ENCODE assay signal across 23 cellular contexts in genomic region chr1:90561926-90562325, GRCh38.
A peak's percentile ranks its signal among the peaks of the same experiment; 100 is the strongest.
DNase-seq lines count a peak whose midpoint lies in the region; ATAC-seq, FAIRE-seq and TF ChIP-seq lines count a peak whose summit lies in the region.
"Had no signal": no experiment of that assay in that cellular context is flagged by ENCODE, and none has a peak within 500 bp of the region (broad histone marks: within the 10 kb centered on the region; RNA-seq: fewer than 3 reads in every experiment).

No MANE protein-coding gene starts in this region.

- H3K9ac ChIP-seq in HUES48 (ENCODE audit: low read depth, low read length) (no peak overlapping the region), GM12878 (ENCODE audit: control insufficient read depth, insufficient read depth, low read length) (no peak overlapping the region), neural progenitor cell (no peak overlapping the region)

- no peak overlapping the region for H3K27ac Mint-ChIP-seq in neural progenitor cell
- H3K27ac Mint-ChIP-seq in CD8-positive, alpha-beta memory T cell, result no peak overlapping the region
- H3K27ac Mint-ChIP-seq: activated CD8-positive, alpha-beta T cell treated with anti-CD3 and anti-CD28 coated beads, Interleukin-2, amount 10 ng/mL, durations not matched to agents 7 days and 5 days; mesothelial cell of epicardium; naive thymus-derived CD8-positive, alpha-beta T cell had no signal

- no peaks in the 10 kb centered on the region for H3F3A ChIP-seq in neural progenitor cell (ENCODE audit: low read depth)

- H2AFZ ChIP-seq in GM12878 (ENCODE audit: control insufficient read depth, low read depth, low read length) (no peak overlapping the region), neural progenitor cell (replicated peaks) (no peak overlapping the region)

- 13% methylated on average over 3 of the region's 3 CpGs for WGBS in GM12878 (ENCODE audit: insufficient coverage, insufficient replicate concordance, low lambda C conversion rate, missing lambda C conversion rate)
- WGBS in psoas muscle, 3 donors, result 42 to 48% (median 47%) methylated on average over 3 of the region's 3 CpGs

- H3K27ac ChIP-seq in HUES48 (ENCODE audit: low read depth, low read length) (peak overlapping the region; percentile 82), GM12878 (ENCODE audit: control insufficient read depth, insufficient read depth) (no peak overlapping the region), neural progenitor cell (no peak overlapping the region), psoas muscle (no peak overlapping the region)
- no peak overlapping the region for H3K27ac ChIP-seq in CD8-positive, alpha-beta memory T cell (ENCODE audit: low read depth, low read length)
- H3K27ac ChIP-seq: left lung, upper lobe of left lung had no signal

- TF ChIP-seq RAD21 in GM12878 (IDR thresholded peaks at IDR 0.05; ENCODE audit: insufficient read depth, low read depth, low read length), result no peak

- H3K4me3 ChIP-seq in HUES48 (ENCODE audit: low read depth, low read length) (0 out of 2 replicates have a peak overlapping the region, but pooled peaks have one; percentile 11), GM12878 (no peak overlapping the region), neural progenitor cell (no peak overlapping the region), psoas muscle (no peak overlapping the region)
- H3K4me3 ChIP-seq in CD8-positive, alpha-beta memory T cell (ENCODE audit: low read length), result no peak overlapping the region
- H3K4me3 ChIP-seq: left lung, upper lobe of left lung had no signal

- peak overlapping the region; percentile 24 for H3K4me3 Mint-ChIP-seq in neural progenitor cell
- H3K4me3 Mint-ChIP-seq in CD8-positive, alpha-beta memory T cell, result no peak overlapping the region
- H3K4me3 Mint-ChIP-seq: activated CD8-positive, alpha-beta T cell treated with anti-CD3 and anti-CD28 coated beads, Interleukin-2, amount 10 ng/mL, durations not matched to agents 7 days and 5 days; mesothelial cell of epicardium; naive thymus-derived CD8-positive, alpha-beta T cell had no signal

- H3K27me3 ChIP-seq in HUES48 (ENCODE audit: control insufficient read depth, insufficient read depth, low read length) (peaks cover 69% of the 10 kb centered on the region), GM12878 (replicated peaks in 1 of 2; ENCODE audit: control insufficient read depth in 2 of 2, insufficient read depth in 2 of 2, low read length in 1 of 2) (no peaks in the 10 kb centered on the region), neural progenitor cell (peaks cover 8% of the 10 kb centered on the region), psoas muscle (ENCODE audit: insufficient read depth in 3 of 3, low read length in 2 of 3) (peaks cover 0 to 3% (median 2%) of the 10 kb centered on the region in 3 donors)
- H3K27me3 ChIP-seq in CD8-positive, alpha-beta memory T cell (ENCODE audit: insufficient read depth, low read length, poor library complexity, severe bottlenecking), result no peaks in the 10 kb centered on the region
- H3K27me3 ChIP-seq: BE2C, left lung, upper lobe of left lung had no signal

- POLR2A ChIA-PET in GM12878 (lab: Charles Lee), result no interaction called here
- POLR2A ChIA-PET in CD8-positive, alpha-beta memory T cell (lab: Charles Lee), result no interaction called here

- SMC1A ChIA-PET in GM12878 (lab: Charles Lee; ENCODE audit: uncharacterized antibody, unreplicated experiment), result interaction anchor here (1.0 to 5.8 kb wide), 2 partner anchors 18 to 51 kb away, joined by 3 to 28 read pairs; no protein-coding TSS in a partner anchor

- TF ChIP-seq CTCF in GM12878 (IDR thresholded peaks at IDR 0.05 in 2 of 3, conservative IDR thresholded peaks at IDR 0.05 in 1 of 3; ENCODE audit: control insufficient read depth in 2 of 3, extremely low read depth in 1 of 3, insufficient read depth in 1 of 3, low read depth in 3 of 3, low read length in 3 of 3) (no peak), neural progenitor cell (IDR thresholded peaks at IDR 0.05) (peak; percentile 20), psoas muscle (IDR thresholded peaks at IDR 0.05) (no peak)

- peaks cover 2% of the 10 kb centered on the region for H3K9me3 Mint-ChIP-seq in neural progenitor cell
- no peaks in the 10 kb centered on the region for H3K9me3 Mint-ChIP-seq in CD8-positive, alpha-beta memory T cell
- H3K9me3 Mint-ChIP-seq: mesothelial cell of epicardium; naive thymus-derived CD8-positive, alpha-beta T cell had no signal

- DNase-seq in NCI-H146 (lab: John Stamatoyannopoulos, UW) (peak; percentile 7), NCI-H146 treated with DMSO at 0.1 percent for 48 hours (lab: John Stamatoyannopoulos, UW; ENCODE audit: unreplicated experiment) (no peak), GM12878 (ENCODE audit: low read depth, low spot score) (no peak), neural progenitor cell (ENCODE audit: low spot score) (no peak), T1000 (lab: John Stamatoyannopoulos, UW) (no peak), psoas muscle (no peak)
- no peak for DNase-seq in CD8-positive, alpha-beta memory T cell
- DNase-seq: activated CD8-positive, alpha-beta T cell treated with anti-CD3 and anti-CD28 coated beads, Interleukin-2, amount 10 ng/mL, durations not matched to agents 7 days and 5 days; activated naive CD4-positive, alpha-beta T cell; activated T-cell treated with anti-CD3 and anti-CD28 coated beads, Interleukin-2, amount 50 U/mL, for 1 hour; BE2C; COR-L47; cortex of kidney; EL; left lung; naive thymus-derived CD8-positive, alpha-beta T cell; NCI-H1417; NCI-H2171; upper lobe of left lung had no signal

- H3K36me3 ChIP-seq in HUES48 (ENCODE audit: control insufficient read depth, insufficient read depth, low read length) (no peaks in the 10 kb centered on the region), GM12878 (ENCODE audit: control insufficient read depth in 2 of 2, insufficient read depth in 2 of 2, low read length in 1 of 2) (no peaks in the 10 kb centered on the region), neural progenitor cell (no peaks in the 10 kb centered on the region), psoas muscle (ENCODE audit: insufficient read depth in 1 of 2, low read depth in 1 of 2) (no peaks in the 10 kb centered on the region)
- H3K36me3 ChIP-seq in CD8-positive, alpha-beta memory T cell (ENCODE audit: insufficient read depth, low read length), result no peaks in the 10 kb centered on the region
- H3K36me3 ChIP-seq: BE2C, left lung, upper lobe of left lung had no signal

- in situ Hi-C loops in GM12878 (cut with MboI), result no loop called here

- RAD21 ChIA-PET in GM12878 (lab: Charles Lee; ENCODE audit: unreplicated experiment), result interaction anchor here (0.7 kb wide), 1 partner anchor 30 kb away, joined by 3 read pairs; no protein-coding TSS in a partner anchor

- peaks cover 40% of the 10 kb centered on the region for H3K4me1 Mint-ChIP-seq in neural progenitor cell
- no peaks in the 10 kb centered on the region for H3K4me1 Mint-ChIP-seq in CD8-positive, alpha-beta memory T cell
- H3K4me1 Mint-ChIP-seq: naive thymus-derived CD8-positive, alpha-beta T cell had no signal

- H3K9me3 ChIP-seq in HUES48 (ENCODE audit: control insufficient read depth, insufficient read depth, low read length) (no peaks in the 10 kb centered on the region), GM12878 (replicated peaks; ENCODE audit: control insufficient read depth, insufficient read depth, low read length) (no peaks in the 10 kb centered on the region), neural progenitor cell (ENCODE audit: low read depth) (no peaks in the 10 kb centered on the region), psoas muscle (no peaks in the 10 kb centered on the region)
- no peaks in the 10 kb centered on the region for H3K9me3 ChIP-seq in CD8-positive, alpha-beta memory T cell (ENCODE audit: low read length)
- H3K9me3 ChIP-seq: BE2C, left lung, upper lobe of left lung had no signal

- H3K79me2 ChIP-seq in GM12878 (ENCODE audit: control insufficient read depth, insufficient read depth, low read length) (no peaks in the 10 kb centered on the region), neural progenitor cell (ENCODE audit: low read depth) (no peaks in the 10 kb centered on the region)

- TF ChIP-seq POLR2A in GM12878 (IDR thresholded peaks at IDR 0.05; ENCODE audit: low read depth, low read length), result no peak

- intact Hi-C loops in GM12878 (cut with micrococcal nuclease; ENCODE audit: unreplicated experiment) (no loop called here), psoas muscle (cut with DNase I) (no loop called here)

- BruUV-seq in GM12878 (replicated peaks; lab: Mats Ljungman, UMichigan), result no TSS peak

- H3K4me2 ChIP-seq in GM12878 (ENCODE audit: control insufficient read depth, insufficient read depth) (no peak overlapping the region), neural progenitor cell (no peak overlapping the region)

- FAIRE-seq in GM12878 (lab: Jason Lieb, UNC), result no peak
- FAIRE-seq: A204.1, bronchial epithelial cell had no signal

- H3K4me1 ChIP-seq in HUES48 (ENCODE audit: control insufficient read depth, insufficient read depth, low read length), result peaks cover 45% of the 10 kb centered on the region
- H3K4me1 ChIP-seq in GM12878 (ENCODE audit: control insufficient read depth, insufficient read depth, low read length), result no peaks in the 10 kb centered on the region
- peaks cover 15% of the 10 kb centered on the region for H3K4me1 ChIP-seq in neural progenitor cell
- H3K4me1 ChIP-seq in psoas muscle, result no peaks in the 10 kb centered on the region
- H3K4me1 ChIP-seq in CD8-positive, alpha-beta memory T cell (ENCODE audit: insufficient read depth, low read length), result no peaks in the 10 kb centered on the region
- H3K4me1 ChIP-seq: BE2C, left lung, upper lobe of left lung had no signal

- no peak for TF ChIP-seq EP300 in GM12878 (IDR thresholded peaks at IDR 0.05; ENCODE audit: borderline replicate concordance in 1 of 2, control insufficient read depth in 1 of 2, low read depth in 2 of 2, low read length in 2 of 2)

- H3K36me3 Mint-ChIP-seq in neural progenitor cell, result no peaks in the 10 kb centered on the region
- H3K36me3 Mint-ChIP-seq in CD8-positive, alpha-beta memory T cell, result no peaks in the 10 kb centered on the region
- H3K36me3 Mint-ChIP-seq: mesothelial cell of epicardium; naive thymus-derived CD8-positive, alpha-beta T cell had no signal

- H3K27me3 Mint-ChIP-seq in neural progenitor cell (ENCODE audit: insufficient read depth, low read depth), result peaks cover 3% of the 10 kb centered on the region
- H3K27me3 Mint-ChIP-seq in CD8-positive, alpha-beta memory T cell, result peaks cover 3 to 13% of the 10 kb centered on the region in 2 donors

- H4K20me1 ChIP-seq in GM12878 (ENCODE audit: control insufficient read depth, insufficient read depth), result no peaks in the 10 kb centered on the region
- H4K20me1 ChIP-seq in neural progenitor cell (ENCODE audit: low read depth), result no peaks in the 10 kb centered on the region

- peak; percentile 65 for ATAC-seq in GM12878
- ATAC-seq in psoas muscle, result no peak
- ATAC-seq: activated CD8-positive, alpha-beta T cell treated with anti-CD3 and anti-CD28 coated beads, Interleukin-2, amount 10 ng/mL, durations not matched to agents 7 days and 5 days; left lung; naive thymus-derived CD8-positive, alpha-beta T cell had no signal

- CTCF ChIA-PET in GM12878 (lab: Yijun Ruan, JAX), result interaction anchor here (0.6 to 2.4 kb wide), 4 partner anchors 8 to 1584 kb away, joined by 3 to 8 read pairs (median 5); no protein-coding TSS in a partner anchor
- CTCF ChIA-PET in CD8-positive, alpha-beta memory T cell (lab: Charles Lee), result no interaction called here
